In the genomic region with DNA sequence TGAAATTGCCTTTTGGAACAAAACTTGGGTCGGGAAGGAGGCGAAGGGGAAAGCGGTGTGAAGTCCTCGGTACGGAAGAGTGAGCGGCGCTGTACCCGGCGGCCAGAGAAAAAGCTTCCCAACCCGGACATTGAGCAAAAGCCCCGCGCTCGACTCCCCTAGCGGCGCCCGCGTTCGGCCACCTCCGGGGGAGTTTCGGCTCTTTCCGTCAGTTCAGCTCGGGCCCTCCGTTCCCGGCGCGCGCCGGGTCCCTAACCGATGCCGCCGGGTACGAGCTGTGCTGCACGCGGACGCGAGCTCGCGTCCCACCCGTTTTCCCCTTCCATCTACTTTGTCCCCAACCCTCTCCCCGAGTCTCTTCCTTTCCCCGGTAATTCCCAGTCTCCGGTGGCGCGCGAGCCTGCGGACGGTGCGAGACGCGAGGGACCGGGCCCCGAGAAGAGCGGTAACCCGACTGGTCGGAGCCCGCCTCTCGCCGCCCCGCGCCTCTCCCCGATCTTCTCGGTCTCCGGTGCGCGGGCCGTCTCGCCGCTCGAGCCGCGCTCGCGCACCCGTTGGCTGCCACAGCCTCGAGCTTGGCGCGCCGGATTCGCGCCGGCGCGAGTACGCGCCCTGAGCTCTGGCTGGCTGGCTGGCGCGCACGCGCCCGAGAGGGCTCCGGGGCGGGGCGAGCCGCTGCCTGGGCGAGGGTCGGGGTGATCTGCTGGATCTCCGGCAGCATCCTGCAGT, we compare ENCODE assay signal across 8 cellular contexts. TPM values are rescaled to one million over a fixed set of nuclear protein-coding genes. Genes with fewer than 3 reads are reported as not detected.
DNase-seq lines count a peak whose midpoint lies in the region; ATAC-seq and TF ChIP-seq lines count a peak whose summit lies in the region.

No MANE protein-coding gene starts in this region.

- peak overlapping the region; percentile 68 to 81 for H3K9ac ChIP-seq in duodenal mucosa (ENCODE audit: low read depth in 1 of 2, low read length in 2 of 2)

- H3K27ac Mint-ChIP-seq in activated CD4-positive, alpha-beta memory T cell treated with anti-CD3 and anti-CD28 coated beads for 36 hours: peak overlapping the region; percentile 95

- intact Hi-C loops in activated CD4-positive, alpha-beta memory T cell treated with anti-CD3 and anti-CD28 coated beads for 36 hours (cut with micrococcal nuclease): loop anchor here (2.0 to 5.0 kb wide), 4 partner anchors 85 to 255 kb away; partner anchors contain the start of genes MCRS1, PRPF40B and TUBA1A

- H3K27ac ChIP-seq in duodenal mucosa (ENCODE audit: low read depth, low read length): peak overlapping the region; percentile 76
- H3K27ac ChIP-seq in lung (ENCODE audit: low read depth in 1 of 2, low read length in 1 of 2): peak overlapping the region; percentile 92 to 98

- peak; percentile 73 for ATAC-seq in GM19372 (IDR thresholded peaks at IDR 0.05; ENCODE audit: low read depth, unreplicated experiment)
- ATAC-seq in HG03565 (IDR thresholded peaks at IDR 0.05; ENCODE audit: unreplicated experiment): peak; percentile 45
- ATAC-seq in lung (ENCODE audit: insufficient read depth, low FRiP score): peak; percentile 90

- H3K9me3 ChIP-seq in duodenal mucosa (ENCODE audit: control insufficient read depth in 1 of 2, low read length in 2 of 2): no peaks in the 10 kb centered on the region
- H3K9me3 ChIP-seq in lung (ENCODE audit: control insufficient read depth in 2 of 2, insufficient read depth in 1 of 2, low read length in 1 of 2): no peaks in the 10 kb centered on the region

- 0 to 1% methylated on average over 78 to 97 of the region's 97 CpGs for WGBS in lung, 2 donors

- CTCF ChIA-PET in activated CD4-positive, alpha-beta memory T cell treated with anti-CD3 and anti-CD28 coated beads for 36 hours (lab: Charles Lee): interaction anchor here (0.6 to 11.5 kb wide), 21 partner anchors 8 to 379 kb away, joined by 3 to 428 read pairs (median 4); partner anchors contain the start of genes DNAJC22, PRPF40B and TROAP

- H3K4me3 Mint-ChIP-seq in activated CD4-positive, alpha-beta memory T cell treated with anti-CD3 and anti-CD28 coated beads for 36 hours: peak overlapping the region; percentile 95

- H3K9me3 Mint-ChIP-seq in activated CD4-positive, alpha-beta memory T cell treated with anti-CD3 and anti-CD28 coated beads for 36 hours: no peaks in the 10 kb centered on the region

- H3K27me3 ChIP-seq in duodenal mucosa (ENCODE audit: control insufficient read depth in 1 of 2, insufficient read depth in 2 of 2, low read length in 2 of 2) (no peaks in the 10 kb centered on the region), lung (ENCODE audit: control insufficient read depth, insufficient read depth) (no peaks in the 10 kb centered on the region)

- H3K4me1 ChIP-seq in duodenal mucosa (ENCODE audit: control insufficient read depth in 1 of 2, insufficient read depth in 2 of 2, low read length in 2 of 2): peaks cover 3 to 22% of the 10 kb centered on the region in 2 donors
- H3K4me1 ChIP-seq in lung (ENCODE audit: control insufficient read depth in 2 of 2, insufficient read depth in 2 of 2, low read length in 2 of 2): peaks cover 0 to 5% of the 10 kb centered on the region in 2 donors

- H3K36me3 Mint-ChIP-seq in activated CD4-positive, alpha-beta memory T cell treated with anti-CD3 and anti-CD28 coated beads for 36 hours: no peaks in the 10 kb centered on the region

- POLR2A ChIA-PET in activated CD4-positive, alpha-beta memory T cell treated with anti-CD3 and anti-CD28 coated beads for 36 hours (lab: Charles Lee): interaction anchor here (0.6 to 2.2 kb wide), 23 partner anchors 8 to 1462 kb away, joined by 3 to 14 read pairs (median 4); partner anchors contain the start of genes DNAJC22, FMNL3, MCRS1 and PRPF40B

- H3K36me3 ChIP-seq in duodenal mucosa (ENCODE audit: control insufficient read depth in 1 of 2, insufficient read depth in 2 of 2, low read length in 2 of 2) (no peaks in the 10 kb centered on the region), lung (ENCODE audit: control insufficient read depth in 2 of 2, insufficient read depth in 2 of 2, low read length in 2 of 2) (no peaks in the 10 kb centered on the region)

- no peaks in the 10 kb centered on the region for H3K27me3 Mint-ChIP-seq in activated CD4-positive, alpha-beta memory T cell treated with anti-CD3 and anti-CD28 coated beads for 36 hours

- H3K4me1 Mint-ChIP-seq in activated CD4-positive, alpha-beta memory T cell treated with anti-CD3 and anti-CD28 coated beads for 36 hours (ENCODE audit: low read depth): peaks cover 23% of the 10 kb centered on the region

- TF ChIP-seq CTCF in lung (IDR thresholded peaks at IDR 0.05; ENCODE audit: control extremely low read depth, extremely low read depth): no peak

- H3K4me3 ChIP-seq in duodenal mucosa (ENCODE audit: low read depth in 1 of 2, low read length in 2 of 2): peak overlapping the region; percentile 86 to 93
- peak overlapping the region; percentile 83 for H3K4me3 ChIP-seq in lung

- DNase-seq in C1 segment of cervical spinal cord (lab: John Stamatoyannopoulos, UW) (peak in 13 of 14 donors; percentile 32 to 88 (median 76)), NCI-H748 treated with DMSO at 0.1 percent for 48 hours (lab: John Stamatoyannopoulos, UW) (peak; percentile 77), lung (ENCODE audit: low spot score) (peak; percentile 87)
- peak; percentile 93 for DNase-seq in activated CD4-positive, alpha-beta memory T cell treated with anti-CD3 and anti-CD28 coated beads for 36 hours
- DNase-seq in stimulated activated CD4-positive, alpha-beta T cell treated with anti-CD3 and anti-CD28 coated beads, TNF-alpha, amount 100 ng/mL, for 1 hour (ENCODE audit: low read depth in 3 of 3, low spot score in 1 of 3): peak; percentile 56 to 81 (median 64)

RNA-seq across cellular contexts. Expression of gene SPATS2, which starts 0.4 kb away (rescaled TPM):
- total RNA-seq in activated CD4-positive, alpha-beta memory T cell treated with anti-CD3 and anti-CD28 coated beads for 36 hours: 10 to 100 TPM in 1 of 2 experiments, 1 to 10 TPM in 1; 9.7 to 12.9 TPM
- 10 to 100 TPM; 11.9 to 48.8 TPM for total RNA-seq in lung
- 1 to 10 TPM; 6.6 to 8.2 TPM for polyA plus RNA-seq in lung

RNA-seq across cellular contexts. Expression of gene DNAJC22, which starts 20.1 kb away (rescaled TPM):
- under 1 TPM in 1 of 2 experiments, not detected in 1; 0.10 TPM for total RNA-seq in activated CD4-positive, alpha-beta memory T cell treated with anti-CD3 and anti-CD28 coated beads for 36 hours
- total RNA-seq in lung: 1 to 10 TPM; 1.5 to 1.7 TPM
- polyA plus RNA-seq in lung: under 1 TPM; 0.24 to 0.28 TPM

RNA-seq across cellular contexts. Expression of gene C1QL4, which starts 29.8 kb away (rescaled TPM):
- total RNA-seq in activated CD4-positive, alpha-beta memory T cell treated with anti-CD3 and anti-CD28 coated beads for 36 hours: not detected
- not detected for total RNA-seq in lung
- under 1 TPM in 1 of 2 donors, not detected in 1; 0.06 TPM for polyA plus RNA-seq in lung

RNA-seq across cellular contexts. Expression of gene TROAP, which starts 43.8 kb away (rescaled TPM):
- 10 to 100 TPM; 57.7 to 64.9 TPM for total RNA-seq in activated CD4-positive, alpha-beta memory T cell treated with anti-CD3 and anti-CD28 coated beads for 36 hours
- total RNA-seq in lung: 1 to 10 TPM; 1.2 to 4.6 TPM
- polyA plus RNA-seq in lung: 1 to 10 TPM; 2.4 to 4.1 TPM

Comparison
In these comparisons a context has a peak if more than half of its experiments do, and no peak if none do; other contexts are left out.
1. Peak in every context shown above with its lines: DNase-seq, ATAC-seq, H3K4me3 ChIP-seq and H3K27ac ChIP-seq.